In genomic region chr12:48027183-48028002, GRCh38 we compare ENCODE assay signal across 28 cellular contexts. TPM values are rescaled to one million over a fixed set of nuclear protein-coding genes. Genes with fewer than 3 reads are reported as not detected.
DNase-seq lines count a peak whose midpoint lies in the region; ATAC-seq and TF ChIP-seq lines count a peak whose summit lies in the region.
"Had no signal": no experiment of that assay in that cellular context is flagged by ENCODE, and none has a peak within 500 bp of the region (broad histone marks: within the 10 kb centered on the region; RNA-seq: fewer than 3 reads in every experiment).

No MANE protein-coding gene starts in this region.

- TF ChIP-seq CTCF in Caco-2 (IDR thresholded peaks at IDR 0.05; ENCODE audit: insufficient read depth in 1 of 2, low read depth in 1 of 2, low read length in 1 of 2, severe bottlenecking in 1 of 2, unreplicated experiment in 1 of 2) (no peak), Peyer's patch (IDR thresholded peaks at IDR 0.05) (no peak), neural progenitor cell (IDR thresholded peaks at IDR 0.05) (no peak), SK-N-SH (IDR thresholded peaks at IDR 0.05) (no peak)

- no peaks in the 10 kb centered on the region for H3K9me2 ChIP-seq in SK-N-SH

- TF ChIP-seq RAD21 in SK-N-SH (IDR thresholded peaks at IDR 0.05; ENCODE audit: low read length) = no peak

- peaks cover 45% of the 10 kb centered on the region for H3F3A ChIP-seq in neural progenitor cell (ENCODE audit: low read depth)
- H3F3A ChIP-seq in SK-N-SH (replicated peaks; ENCODE audit: insufficient read depth) = no peaks in the 10 kb centered on the region

- H3K27me3 Mint-ChIP-seq in Caco-2 (ENCODE audit: insufficient read depth, unreplicated experiment) (no peaks in the 10 kb centered on the region), neural progenitor cell (ENCODE audit: insufficient read depth, low read depth) (no peaks in the 10 kb centered on the region)

- no peaks in the 10 kb centered on the region for H3K36me3 ChIP-seq in Caco-2 (ENCODE audit: control insufficient read depth, insufficient read depth, low read length)
- no peaks in the 10 kb centered on the region for H3K36me3 ChIP-seq in Peyer's patch
- no peaks in the 10 kb centered on the region for H3K36me3 ChIP-seq in neural progenitor cell
- no peaks in the 10 kb centered on the region for H3K36me3 ChIP-seq in HAP-1 (replicated peaks)
- no peaks in the 10 kb centered on the region for H3K36me3 ChIP-seq in SK-N-SH (replicated peaks in 1 of 2; ENCODE audit: control insufficient read depth in 1 of 2, insufficient read depth in 2 of 2, low read length in 1 of 2)
- H3K36me3 ChIP-seq: BE2C, colonic mucosa, esophagus squamous epithelium, gastrocnemius medialis, lower lobe of right lung had no signal

- H3K27me3 ChIP-seq in Caco-2 (replicated peaks; ENCODE audit: control insufficient read depth, insufficient read depth, low read length) = no peaks in the 10 kb centered on the region
- no peaks in the 10 kb centered on the region for H3K27me3 ChIP-seq in Peyer's patch
- H3K27me3 ChIP-seq in neural progenitor cell = peaks cover 43% of the 10 kb centered on the region
- no peaks in the 10 kb centered on the region for H3K27me3 ChIP-seq in HAP-1 (ENCODE audit: low read depth)
- H3K27me3 ChIP-seq in SK-N-SH (ENCODE audit: insufficient read depth) = no peaks in the 10 kb centered on the region; the same call in 1 of the 2 replicates
- H3K27me3 ChIP-seq: BE2C, colonic mucosa, gastrocnemius medialis had no signal

- H3K4me1 Mint-ChIP-seq in Caco-2 (ENCODE audit: low read depth, unreplicated experiment) (peaks cover 41% of the 10 kb centered on the region), neural progenitor cell (peaks cover 70% of the 10 kb centered on the region)
- H3K4me1 Mint-ChIP-seq: T-helper 17 cell had no signal

- intact Hi-C loops in Caco-2 (cut with micrococcal nuclease; ENCODE audit: unreplicated experiment) = no loop called here

- H3K9ac ChIP-seq in neural progenitor cell (no peak overlapping the region), SK-N-SH (no peak overlapping the region)

- H4K20me1 ChIP-seq in neural progenitor cell (ENCODE audit: low read depth) = no peaks in the 10 kb centered on the region
- no peaks in the 10 kb centered on the region for H4K20me1 ChIP-seq in SK-N-SH (ENCODE audit: insufficient read depth)

- H3K4me2 ChIP-seq in neural progenitor cell (peak overlapping the region; percentile 37), SK-N-SH (no peak overlapping the region)
- H3K4me2 ChIP-seq: smooth muscle cell had no signal

- CTCF ChIA-PET in Caco-2 (lab: Charles Lee) = no interaction called here
- CTCF ChIA-PET in SK-N-SH (lab: Yijun Ruan, JAX) = interaction anchor here (1.6 kb wide), 1 partner anchor 137 kb away, joined by 3 read pairs; no protein-coding TSS in a partner anchor

- H3K36me3 Mint-ChIP-seq in Caco-2 (ENCODE audit: insufficient read depth, unreplicated experiment) (peaks cover 6% of the 10 kb centered on the region), neural progenitor cell (no peaks in the 10 kb centered on the region)
- H3K36me3 Mint-ChIP-seq: stimulated activated naive B cell treated with anti-CD40 and anti-IgM and Interleukin-4, amounts not matched to agents 10 μg/mL and 1 μg/mL and 100 μg/mL, for 72 hours had no signal

- H3K9me3 ChIP-seq in Caco-2 = no peaks in the 10 kb centered on the region
- no peaks in the 10 kb centered on the region for H3K9me3 ChIP-seq in Peyer's patch
- H3K9me3 ChIP-seq in neural progenitor cell (ENCODE audit: low read depth) = no peaks in the 10 kb centered on the region
- no peaks in the 10 kb centered on the region for H3K9me3 ChIP-seq in HAP-1
- no peaks in the 10 kb centered on the region for H3K9me3 ChIP-seq in SK-N-SH
- H3K9me3 ChIP-seq: BE2C, colonic mucosa, esophagus squamous epithelium, gastrocnemius medialis, lower lobe of right lung had no signal

- DNase-seq in Caco-2 = no peak
- DNase-seq in Peyer's patch = peak in 2 of 3 donors; percentile 70 to 78
- peak; percentile 33 for DNase-seq in epidermal melanocyte (ENCODE audit: insufficient read length, low spot score)
- DNase-seq in neural progenitor cell (ENCODE audit: low spot score) = peak; percentile 79
- DNase-seq in NCI-H226 = no peak
- no peak for DNase-seq in HAP-1 (ENCODE audit: low spot score in 2 of 2)
- DNase-seq in SK-N-SH = no peak
- DNase-seq: activated CD4-positive, alpha-beta T cell treated with anti-CD3 and anti-CD28 coated beads for 48 hours; activated naive CD4-positive, alpha-beta T cell treated with anti-CD3 and anti-CD28 coated beads for 36 hours; activated T-cell treated with anti-CD3 and anti-CD28 coated beads, Interleukin-2, amount 50 U/mL, for 48 hours; BE2C; Calu3; colonic mucosa; DND-41; esophagus squamous epithelium; gastrocnemius medialis; hypothalamus; lower lobe of right lung; NCI-H146; NCI-H524; occipital lobe; stimulated activated CD4-positive, alpha-beta T cell treated with anti-CD3 and anti-CD28 coated beads, Interleukin-2, amount 100 ng/mL, for 48 hours; stimulated activated naive B cell treated with anti-CD40 and anti-IgM and Interleukin-4, amounts not matched to agents 10 μg/mL and 1 μg/mL and 100 μg/mL, for 72 hours; T-helper 17 cell had no signal

- H3K27ac ChIP-seq in Peyer's patch (no peak overlapping the region), neural progenitor cell (peak overlapping the region; percentile 55), SK-N-SH (ENCODE audit: low read depth in 2 of 2, low read length in 1 of 2) (no peak overlapping the region)
- H3K27ac ChIP-seq: colonic mucosa, esophagus squamous epithelium, gastrocnemius medialis, lower lobe of right lung, RWPE1, SK-N-MC had no signal

- no peak for ATAC-seq in GM21737 (IDR thresholded peaks at IDR 0.05; ENCODE audit: unreplicated experiment)
- ATAC-seq: gastrocnemius medialis; lower lobe of right lung; stimulated activated naive B cell treated with anti-CD40 and anti-IgM and Interleukin-4, amounts not matched to agents 10 μg/mL and 1 μg/mL and 100 μg/mL, for 72 hours; T-helper 17 cell had no signal

- H3K79me2 ChIP-seq in neural progenitor cell (ENCODE audit: low read depth) (no peaks in the 10 kb centered on the region), SK-N-SH (ENCODE audit: insufficient read depth) (no peaks in the 10 kb centered on the region)

- in situ Hi-C loops in HAP-1 (cut with MboI; ENCODE audit: low sequenced_read_pairs) = no loop called here

- H3K4me3 Mint-ChIP-seq in Caco-2 (ENCODE audit: unreplicated experiment) (no peak overlapping the region), neural progenitor cell (peak overlapping the region; percentile 49)
- H3K4me3 Mint-ChIP-seq: activated naive CD4-positive, alpha-beta T cell treated with anti-CD3 and anti-CD28 coated beads for 36 hours; stimulated activated naive B cell treated with anti-CD40 and anti-IgM and Interleukin-4, amounts not matched to agents 10 μg/mL and 1 μg/mL and 100 μg/mL, for 72 hours; T-helper 17 cell had no signal

- POLR2A ChIA-PET in Caco-2 (lab: Charles Lee) = no interaction called here
- POLR2A ChIA-PET in SK-N-SH (lab: Yijun Ruan, JAX) = no interaction called here

- TF ChIP-seq EP300 in SK-N-SH (IDR thresholded peaks at IDR 0.05; ENCODE audit: borderline replicate concordance in 1 of 2, low read depth in 1 of 2, low read length in 1 of 2) = no peak

- no peaks in the 10 kb centered on the region for H3K9me3 Mint-ChIP-seq in Caco-2 (ENCODE audit: unreplicated experiment)
- no peaks in the 10 kb centered on the region for H3K9me3 Mint-ChIP-seq in neural progenitor cell
- H3K9me3 Mint-ChIP-seq: activated naive CD4-positive, alpha-beta T cell treated with anti-CD3 and anti-CD28 coated beads for 36 hours; stimulated activated naive B cell treated with anti-CD40 and anti-IgM and Interleukin-4, amounts not matched to agents 10 μg/mL and 1 μg/mL and 100 μg/mL, for 72 hours had no signal

- no peak overlapping the region for H2AFZ ChIP-seq in neural progenitor cell (replicated peaks)
- no peak overlapping the region for H2AFZ ChIP-seq in SK-N-SH (ENCODE audit: low read depth)

- no peak for TF ChIP-seq POLR2A in Peyer's patch (IDR thresholded peaks at IDR 0.05)

- H3K27ac Mint-ChIP-seq in Caco-2 (ENCODE audit: unreplicated experiment) = peak overlapping the region; percentile 35
- H3K27ac Mint-ChIP-seq in neural progenitor cell = peak overlapping the region; percentile 83
- H3K27ac Mint-ChIP-seq: activated naive CD4-positive, alpha-beta T cell treated with anti-CD3 and anti-CD28 coated beads for 36 hours; stimulated activated naive B cell treated with anti-CD40 and anti-IgM and Interleukin-4, amounts not matched to agents 10 μg/mL and 1 μg/mL and 100 μg/mL, for 72 hours; T-helper 17 cell had no signal

- H3K4me3 ChIP-seq in Caco-2 (ENCODE audit: low read depth, low read length) (no peak overlapping the region), Peyer's patch (no peak overlapping the region), neural progenitor cell (no peak overlapping the region), HAP-1 (no peak overlapping the region), SK-N-SH (ENCODE audit: low read depth in 2 of 2, low read length in 1 of 2) (no peak overlapping the region)
- H3K4me3 ChIP-seq: colonic mucosa, esophagus squamous epithelium, gastrocnemius medialis, lower lobe of right lung, SK-N-MC, smooth muscle cell had no signal

- BruUV-seq in Caco-2 (replicated peaks; lab: Mats Ljungman, UMichigan) = no TSS peak

- 83% methylated on average over 14 of the region's 18 CpGs for WGBS in SK-N-SH (ENCODE audit: low lambda C conversion rate)

- H3K4me1 ChIP-seq in Caco-2 = peaks cover 84% of the 10 kb centered on the region
- H3K4me1 ChIP-seq in Peyer's patch = peaks cover 0 to 4% (median 0%) of the 10 kb centered on the region in 4 donors
- H3K4me1 ChIP-seq in neural progenitor cell = peaks cover 75% of the 10 kb centered on the region
- peaks cover 4% of the 10 kb centered on the region for H3K4me1 ChIP-seq in HAP-1
- H3K4me1 ChIP-seq in SK-N-SH (ENCODE audit: control insufficient read depth in 1 of 2, insufficient read depth in 2 of 2, low read depth in 1 of 2, low read length in 1 of 2) = peaks cover 0 to 8% of the 10 kb centered on the region in 2 experiments; a peak in 1 of 4 replicates
- H3K4me1 ChIP-seq: BE2C, colonic mucosa, esophagus squamous epithelium, lower lobe of right lung had no signal

TF ChIP-seq in SK-N-SH, 30 proteins besides CTCF, POLR2A, EP300 and RAD21 (continues in another document):
- TF ChIP-seq MAX (IDR thresholded peaks at IDR 0.05; ENCODE audit: low read depth) = no peak
- no peak for TF ChIP-seq FOSL2 (IDR thresholded peaks at IDR 0.05; ENCODE audit: borderline replicate concordance, low read depth)
- TF ChIP-seq ELF1 (IDR thresholded peaks at IDR 0.05) = no peak
- no peak for TF ChIP-seq YY1 (IDR thresholded peaks at IDR 0.05; ENCODE audit: low read depth)

RNA-seq across cellular contexts. Expression of gene COL2A1, which starts 23.1 kb away (rescaled TPM):
- total RNA-seq in Caco-2 (2022) (200 and 201 TPM in 2 replicates), Peyer's patch (1 to 10 TPM in 1 of 4 donors, under 1 TPM in 2, not detected in 1; 0.18 to 6.6 (median 0.27) TPM), neural progenitor cell (ENCODE audit: low replicate concordance) (69.1 and 330 TPM in 2 replicates)
- polyA plus RNA-seq in SK-N-SH (2012; rRNA removed) = 0.02 TPM in 1 of 2 replicates, not detected in the other
- not detected in 2 replicates for polyA plus RNA-seq in SK-N-SH (2012; cell fraction: cytosol; rRNA removed)
- polyA plus RNA-seq in SK-N-SH (2012; cell fraction: nucleus; rRNA removed) = 0.01 TPM in 1 of 2 replicates, not detected in the other
- total RNA-seq: activated naive CD4-positive, alpha-beta T cell treated with anti-CD3 and anti-CD28 coated beads for 36 hours; esophagus squamous epithelium; gastrocnemius medialis; lower lobe of right lung; T-helper 17 cell had no signal

Comparison
In these comparisons a context has a peak if more than half of its experiments do, and no peak if none do; other contexts are left out.
1. DNase-seq: peak in Peyer's patch (2 of 3), epidermal melanocyte (single experiment) and neural progenitor cell (single experiment); none in Caco-2 (0 of 2), NCI-H226 (single experiment), HAP-1 (0 of 2) and SK-N-SH (single experiment).